Comparison of ENCODE assay signal across 15 cellular contexts in the genomic region with DNA sequence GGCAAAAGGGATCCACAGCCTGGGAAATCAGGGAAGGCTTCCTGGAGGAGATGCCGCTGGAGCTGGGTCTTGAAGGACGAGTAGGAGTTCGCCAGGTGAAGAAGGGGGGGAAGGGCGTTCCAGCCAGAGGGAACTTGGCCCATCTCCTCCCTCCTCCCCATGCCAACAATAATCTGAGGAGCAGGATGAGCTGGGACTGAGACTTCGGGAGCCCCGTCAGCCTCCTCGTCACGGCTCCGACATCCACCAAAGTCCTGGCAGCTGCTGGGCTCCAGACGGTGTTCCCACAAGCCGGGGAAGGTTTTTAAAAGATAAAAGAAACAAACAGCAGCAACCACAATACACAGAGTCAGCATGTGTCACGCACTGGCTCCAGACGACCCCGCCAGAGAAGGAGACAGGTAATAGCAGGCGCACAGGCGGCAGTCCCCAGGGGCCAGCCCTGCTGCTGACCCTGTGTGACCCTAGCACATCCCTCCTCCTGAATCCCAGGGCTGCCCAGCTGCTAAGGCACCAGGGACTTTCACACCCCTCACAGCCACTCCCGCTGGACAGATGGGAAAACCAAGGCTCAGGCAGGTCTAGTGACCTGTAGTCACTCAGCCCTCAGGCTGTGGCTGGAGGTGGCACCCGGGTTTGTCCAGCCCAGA. TPM values are rescaled to one million over a fixed set of nuclear protein-coding genes. Genes with fewer than 3 reads are reported as not detected.
A peak's percentile ranks its signal among the peaks of the same experiment; 100 is the strongest.
DNase-seq lines count a peak whose midpoint lies in the region; ATAC-seq and TF ChIP-seq lines count a peak whose summit lies in the region.
"Had no signal": no experiment of that assay in that cellular context is flagged by ENCODE, and none has a peak within 500 bp of the region (broad histone marks: within the 10 kb centered on the region; RNA-seq: fewer than 3 reads in every experiment).

No MANE protein-coding gene starts in this region.

- H3K79me2 ChIP-seq in neural progenitor cell (ENCODE audit: low read depth): no peaks in the 10 kb centered on the region

- H3K36me3 Mint-ChIP-seq in neural progenitor cell: peaks cover 2% of the 10 kb centered on the region
- H3K36me3 Mint-ChIP-seq: natural killer cell had no signal

- H3K9me3 ChIP-seq in BLaER1 treated with 17β-estradiol and CSF1 and Interleukin-3, amounts not matched to agents 10 nM and 100 nM (replicated peaks in 1 of 11): no peaks in the 10 kb centered on the region
- H3K9me3 ChIP-seq in MG63 (no peaks in the 10 kb centered on the region), neural progenitor cell (ENCODE audit: low read depth) (no peaks in the 10 kb centered on the region)

- TF ChIP-seq CTCF in dorsolateral prefrontal cortex (IDR thresholded peaks at IDR 0.05 in 54 of 56, conservative IDR thresholded peaks at IDR 0.05 in 2 of 56; ENCODE audit: low read depth in 1 of 56, partially characterized antibody in 56 of 56): no peak
- TF ChIP-seq CTCF in neural progenitor cell (IDR thresholded peaks at IDR 0.05): no peak

- no peak overlapping the region for H2AFZ ChIP-seq in neural progenitor cell (replicated peaks)

- H3K4me1 ChIP-seq in BLaER1 treated with 17β-estradiol and CSF1 and Interleukin-3, amounts not matched to agents 10 nM and 100 nM: peaks cover 28 to 39% (median 33%) of the 10 kb centered on the region in 10 experiments
- peaks cover 5% of the 10 kb centered on the region for H3K4me1 ChIP-seq in neural progenitor cell

- peaks cover 84 to 100% (median 96%) of the 10 kb centered on the region in 11 experiments for H3K36me3 ChIP-seq in BLaER1 treated with 17β-estradiol and CSF1 and Interleukin-3, amounts not matched to agents 10 nM and 100 nM
- H3K36me3 ChIP-seq in MG63 (peaks cover 27% of the 10 kb centered on the region), neural progenitor cell (no peaks in the 10 kb centered on the region)

- no peak overlapping the region for H3K4me3 ChIP-seq in BLaER1 treated with 17β-estradiol and CSF1 and Interleukin-3, amounts not matched to agents 10 nM and 100 nM
- H3K4me3 ChIP-seq in MG63 (no peak overlapping the region), dorsolateral prefrontal cortex (peak overlapping the region in 1 of 59 donors; percentile 17), neural progenitor cell (no peak overlapping the region)

- peak overlapping the region in 7 of 11 experiments; percentile 17 to 65 (median 56); a peak in 5 of 22 replicates for H3K9ac ChIP-seq in BLaER1 treated with 17β-estradiol and CSF1 and Interleukin-3, amounts not matched to agents 10 nM and 100 nM
- no peak overlapping the region for H3K9ac ChIP-seq in neural progenitor cell

- H3K4me1 Mint-ChIP-seq in neural progenitor cell: peaks cover 21% of the 10 kb centered on the region

- peaks cover 3% of the 10 kb centered on the region for H3K27me3 Mint-ChIP-seq in neural progenitor cell (ENCODE audit: insufficient read depth, low read depth)

- no peak overlapping the region for H3K4me3 Mint-ChIP-seq in neural progenitor cell
- H3K4me3 Mint-ChIP-seq: immature natural killer cell; natural killer cell; T-helper 2 cell treated with Interferon-gamma antibody and Interleukin-4, amounts not matched to agents 5 μg/mL and 100 μg/mL, for 36 hours had no signal

- peak overlapping the region in 8 of 11 experiments; percentile 77 to 91 (median 82); a peak in 15 of 22 replicates for H3K4me2 ChIP-seq in BLaER1 treated with 17β-estradiol and CSF1 and Interleukin-3, amounts not matched to agents 10 nM and 100 nM
- no peak overlapping the region for H3K4me2 ChIP-seq in neural progenitor cell

- 0 out of 22 replicates have a peak overlapping the region, but pooled peaks of 4 of the 11 experiments have one; percentile 14 to 25 (median 18) for H3K27ac ChIP-seq in BLaER1 treated with 17β-estradiol and CSF1 and Interleukin-3, amounts not matched to agents 10 nM and 100 nM
- H3K27ac ChIP-seq in dorsolateral prefrontal cortex (peak overlapping the region in 44 of 59 donors; percentile 2 to 83 (median 46)), neural progenitor cell (no peak overlapping the region)

- DNase-seq in MG63: peak; percentile 30
- DNase-seq in dorsolateral prefrontal cortex: peak in 1 of 10 donors; percentile 29
- DNase-seq in neural progenitor cell (ENCODE audit: low spot score): no peak
- no peak for DNase-seq in HUDEP-2 (lab: John Stamatoyannopoulos, UW; ENCODE audit: unreplicated experiment in 76 of 76)
- DNase-seq in ecto neural progenitor cell (ENCODE audit: low spot score): no peak
- DNase-seq in activated naive CD4-positive, alpha-beta T cell (lab: John Stamatoyannopoulos, UW): no peak
- DNase-seq: activated CD8-positive, alpha-beta memory T cell treated with anti-CD3 and anti-CD28 coated beads, Interleukin-2, amount 50 U/mL, for 48 hours; amygdala; C1 segment of cervical spinal cord; immature natural killer cell; natural killer cell; stimulated activated naive CD4-positive, alpha-beta T cell had no signal

- H3K9me3 Mint-ChIP-seq in neural progenitor cell: no peaks in the 10 kb centered on the region
- H3K9me3 Mint-ChIP-seq: immature natural killer cell; natural killer cell; T-helper 2 cell treated with Interferon-gamma antibody and Interleukin-4, amounts not matched to agents 5 μg/mL and 100 μg/mL, for 36 hours had no signal

- peak overlapping the region; percentile 5 for H3K27ac Mint-ChIP-seq in neural progenitor cell
- H3K27ac Mint-ChIP-seq: T-helper 2 cell treated with Interferon-gamma antibody and Interleukin-4, amounts not matched to agents 5 μg/mL and 100 μg/mL, for 36 hours had no signal

- no peaks in the 10 kb centered on the region for H3K27me3 ChIP-seq in BLaER1 treated with 17β-estradiol and CSF1 and Interleukin-3, amounts not matched to agents 10 nM and 100 nM
- H3K27me3 ChIP-seq in MG63: no peaks in the 10 kb centered on the region
- no peaks in the 10 kb centered on the region for H3K27me3 ChIP-seq in dorsolateral prefrontal cortex
- no peaks in the 10 kb centered on the region for H3K27me3 ChIP-seq in neural progenitor cell

- no peak for ATAC-seq in GM19328 (IDR thresholded peaks at IDR 0.05; ENCODE audit: unreplicated experiment)
- ATAC-seq: natural killer cell had no signal

- no peaks in the 10 kb centered on the region for H3F3A ChIP-seq in neural progenitor cell (ENCODE audit: low read depth)

- H4K20me1 ChIP-seq in BLaER1 treated with 17β-estradiol and CSF1 and Interleukin-3, amounts not matched to agents 10 nM and 100 nM: peaks cover 40 to 93% (median 60%) of the 10 kb centered on the region in 11 experiments; a peak in 21 of 22 replicates
- no peaks in the 10 kb centered on the region for H4K20me1 ChIP-seq in neural progenitor cell (ENCODE audit: low read depth)

- intact Hi-C loops in dorsolateral prefrontal cortex (cut with DNase I): loop anchor here in 1 of 2 donors (5.0 to 10.0 kb wide), 2 partner anchors 64 to 194 kb away; no protein-coding TSS in a partner anchor

RNA-seq across cellular contexts. Expression of gene NUP50, which starts 37.3 kb away (rescaled TPM):
- total RNA-seq in MG63 (2014; rRNA removed; shearing (Covaris generic); ENCODE audit: low replicate concordance): 32.6 and 33.7 TPM in 2 replicates
- 10 to 100 TPM; 27.1 to 82.5 (median 51.9) TPM for total RNA-seq in dorsolateral prefrontal cortex
- 87.2 and 96.8 TPM in 2 replicates for total RNA-seq in neural progenitor cell (ENCODE audit: low replicate concordance)

RNA-seq across cellular contexts. Expression of gene KIAA0930, which starts 39.7 kb away (rescaled TPM):
- total RNA-seq in MG63 (2014; rRNA removed; shearing (Covaris generic); ENCODE audit: low replicate concordance): 64.1 and 85.1 TPM in 2 replicates
- total RNA-seq in dorsolateral prefrontal cortex (100 to 1,000 TPM; 174 to 603 (median 325) TPM), neural progenitor cell (ENCODE audit: low replicate concordance) (15.0 and 36.7 TPM in 2 replicates)
